In the genomic region with DNA sequence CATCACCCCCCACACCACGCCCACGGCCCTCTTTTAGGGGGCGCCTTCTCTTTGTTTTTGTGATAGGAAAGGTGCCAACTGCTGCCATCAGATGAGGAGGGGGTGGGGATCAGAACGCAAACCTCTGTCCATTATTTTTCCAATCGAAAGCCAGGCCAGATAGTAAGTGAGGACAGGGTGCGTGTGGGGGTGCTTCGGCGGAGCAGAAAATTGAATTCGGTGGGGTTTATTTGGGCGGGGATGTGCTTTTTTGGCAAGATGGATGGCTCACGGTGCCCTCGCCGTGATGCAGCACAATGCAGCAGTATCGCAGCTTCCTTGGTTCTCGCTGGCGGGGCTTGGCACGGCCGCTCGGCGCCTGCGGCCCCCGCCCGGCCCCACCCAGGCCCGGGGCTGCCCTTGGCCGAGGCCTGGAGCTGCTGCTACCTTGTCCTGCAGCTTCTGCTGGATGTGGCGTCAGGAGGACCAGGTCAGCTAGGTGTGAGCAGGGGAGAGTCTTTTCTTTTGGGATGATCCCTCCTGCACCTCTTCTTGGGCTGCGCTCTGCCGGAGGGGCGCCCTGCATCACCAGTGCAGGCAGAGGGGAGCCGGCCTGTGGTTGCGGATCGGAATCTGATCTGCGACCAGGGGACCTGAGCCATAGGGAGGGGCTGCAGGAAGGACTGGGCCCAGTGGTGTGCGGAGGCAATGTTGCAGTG, we compare ENCODE assay signal across 1 cellular context.
TF ChIP-seq lines count a peak whose summit lies in the region.

No MANE protein-coding gene starts in this region.

TF ChIP-seq in GM23338, 12 proteins besides CTCF, POLR2A, EP300 and RAD21:
- TF ChIP-seq, protein P1, sequence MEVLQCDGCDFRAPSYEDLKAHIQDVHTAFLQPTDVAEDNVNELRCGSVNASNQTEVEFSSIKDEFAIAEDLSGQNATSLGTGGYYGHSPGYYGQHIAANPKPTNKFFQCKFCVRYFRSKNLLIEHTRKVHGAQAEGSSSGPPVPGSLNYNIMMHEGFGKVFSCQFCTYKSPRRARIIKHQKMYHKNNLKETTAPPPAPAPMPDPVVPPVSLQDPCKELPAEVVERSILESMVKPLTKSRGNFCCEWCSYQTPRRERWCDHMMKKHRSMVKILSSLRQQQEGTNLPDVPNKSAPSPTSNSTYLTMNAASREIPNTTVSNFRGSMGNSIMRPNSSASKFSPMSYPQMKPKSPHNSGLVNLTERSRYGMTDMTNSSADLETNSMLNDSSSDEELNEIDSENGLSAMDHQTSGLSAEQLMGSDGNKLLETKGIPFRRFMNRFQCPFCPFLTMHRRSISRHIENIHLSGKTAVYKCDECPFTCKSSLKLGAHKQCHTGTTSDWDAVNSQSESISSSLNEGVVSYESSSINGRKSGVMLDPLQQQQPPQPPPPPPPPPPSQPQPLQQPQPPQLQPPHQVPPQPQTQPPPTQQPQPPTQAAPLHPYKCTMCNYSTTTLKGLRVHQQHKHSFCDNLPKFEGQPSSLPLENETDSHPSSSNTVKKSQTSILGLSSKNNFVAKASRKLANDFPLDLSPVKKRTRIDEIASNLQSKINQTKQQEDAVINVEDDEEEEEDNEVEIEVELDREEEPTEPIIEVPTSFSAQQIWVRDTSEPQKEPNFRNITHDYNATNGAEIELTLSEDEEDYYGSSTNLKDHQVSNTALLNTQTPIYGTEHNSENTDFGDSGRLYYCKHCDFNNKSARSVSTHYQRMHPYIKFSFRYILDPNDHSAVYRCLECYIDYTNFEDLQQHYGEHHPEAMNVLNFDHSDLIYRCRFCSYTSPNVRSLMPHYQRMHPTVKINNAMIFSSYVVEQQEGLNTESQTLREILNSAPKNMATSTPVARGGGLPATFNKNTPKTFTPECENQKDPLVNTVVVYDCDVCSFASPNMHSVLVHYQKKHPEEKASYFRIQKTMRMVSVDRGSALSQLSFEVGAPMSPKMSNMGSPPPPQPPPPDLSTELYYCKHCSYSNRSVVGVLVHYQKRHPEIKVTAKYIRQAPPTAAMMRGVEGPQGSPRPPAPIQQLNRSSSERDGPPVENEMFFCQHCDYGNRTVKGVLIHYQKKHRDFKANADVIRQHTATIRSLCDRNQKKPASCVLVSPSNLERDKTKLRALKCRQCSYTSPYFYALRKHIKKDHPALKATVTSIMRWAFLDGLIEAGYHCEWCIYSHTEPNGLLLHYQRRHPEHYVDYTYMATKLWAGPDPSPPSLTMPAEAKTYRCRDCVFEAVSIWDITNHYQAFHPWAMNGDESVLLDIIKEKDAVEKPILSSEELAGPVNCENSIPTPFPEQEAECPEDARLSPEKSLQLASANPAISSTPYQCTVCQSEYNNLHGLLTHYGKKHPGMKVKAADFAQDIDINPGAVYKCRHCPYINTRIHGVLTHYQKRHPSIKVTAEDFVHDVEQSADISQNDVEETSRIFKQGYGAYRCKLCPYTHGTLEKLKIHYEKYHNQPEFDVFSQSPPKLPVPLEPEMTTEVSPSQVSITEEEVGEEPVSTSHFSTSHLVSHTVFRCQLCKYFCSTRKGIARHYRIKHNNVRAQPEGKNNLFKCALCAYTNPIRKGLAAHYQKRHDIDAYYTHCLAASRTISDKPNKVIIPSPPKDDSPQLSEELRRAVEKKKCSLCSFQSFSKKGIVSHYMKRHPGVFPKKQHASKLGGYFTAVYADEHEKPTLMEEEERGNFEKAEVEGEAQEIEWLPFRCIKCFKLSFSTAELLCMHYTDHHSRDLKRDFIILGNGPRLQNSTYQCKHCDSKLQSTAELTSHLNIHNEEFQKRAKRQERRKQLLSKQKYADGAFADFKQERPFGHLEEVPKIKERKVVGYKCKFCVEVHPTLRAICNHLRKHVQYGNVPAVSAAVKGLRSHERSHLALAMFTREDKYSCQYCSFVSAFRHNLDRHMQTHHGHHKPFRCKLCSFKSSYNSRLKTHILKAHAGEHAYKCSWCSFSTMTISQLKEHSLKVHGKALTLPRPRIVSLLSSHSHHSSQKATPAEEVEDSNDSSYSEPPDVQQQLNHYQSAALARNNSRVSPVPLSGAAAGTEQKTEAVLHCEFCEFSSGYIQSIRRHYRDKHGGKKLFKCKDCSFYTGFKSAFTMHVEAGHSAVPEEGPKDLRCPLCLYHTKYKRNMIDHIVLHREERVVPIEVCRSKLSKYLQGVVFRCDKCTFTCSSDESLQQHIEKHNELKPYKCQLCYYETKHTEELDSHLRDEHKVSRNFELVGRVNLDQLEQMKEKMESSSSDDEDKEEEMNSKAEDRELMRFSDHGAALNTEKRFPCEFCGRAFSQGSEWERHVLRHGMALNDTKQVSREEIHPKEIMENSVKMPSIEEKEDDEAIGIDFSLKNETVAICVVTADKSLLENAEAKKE (CRISPR knock-in tag; IDR thresholded peaks at IDR 0.05) = no peak
- no peak for TF ChIP-seq EZH2phosphoT487 (IDR thresholded peaks at IDR 0.05; ENCODE audit: unreplicated experiment)
- TF ChIP-seq ZNF114 (CRISPR knock-in tag; IDR thresholded peaks at IDR 0.05) = no peak
- TF ChIP-seq, protein P2, sequence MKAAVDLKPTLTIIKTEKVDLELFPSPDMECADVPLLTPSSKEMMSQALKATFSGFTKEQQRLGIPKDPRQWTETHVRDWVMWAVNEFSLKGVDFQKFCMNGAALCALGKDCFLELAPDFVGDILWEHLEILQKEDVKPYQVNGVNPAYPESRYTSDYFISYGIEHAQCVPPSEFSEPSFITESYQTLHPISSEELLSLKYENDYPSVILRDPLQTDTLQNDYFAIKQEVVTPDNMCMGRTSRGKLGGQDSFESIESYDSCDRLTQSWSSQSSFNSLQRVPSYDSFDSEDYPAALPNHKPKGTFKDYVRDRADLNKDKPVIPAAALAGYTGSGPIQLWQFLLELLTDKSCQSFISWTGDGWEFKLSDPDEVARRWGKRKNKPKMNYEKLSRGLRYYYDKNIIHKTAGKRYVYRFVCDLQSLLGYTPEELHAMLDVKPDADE (IDR thresholded peaks at IDR 0.05) = no peak
- TF ChIP-seq, protein P3, sequence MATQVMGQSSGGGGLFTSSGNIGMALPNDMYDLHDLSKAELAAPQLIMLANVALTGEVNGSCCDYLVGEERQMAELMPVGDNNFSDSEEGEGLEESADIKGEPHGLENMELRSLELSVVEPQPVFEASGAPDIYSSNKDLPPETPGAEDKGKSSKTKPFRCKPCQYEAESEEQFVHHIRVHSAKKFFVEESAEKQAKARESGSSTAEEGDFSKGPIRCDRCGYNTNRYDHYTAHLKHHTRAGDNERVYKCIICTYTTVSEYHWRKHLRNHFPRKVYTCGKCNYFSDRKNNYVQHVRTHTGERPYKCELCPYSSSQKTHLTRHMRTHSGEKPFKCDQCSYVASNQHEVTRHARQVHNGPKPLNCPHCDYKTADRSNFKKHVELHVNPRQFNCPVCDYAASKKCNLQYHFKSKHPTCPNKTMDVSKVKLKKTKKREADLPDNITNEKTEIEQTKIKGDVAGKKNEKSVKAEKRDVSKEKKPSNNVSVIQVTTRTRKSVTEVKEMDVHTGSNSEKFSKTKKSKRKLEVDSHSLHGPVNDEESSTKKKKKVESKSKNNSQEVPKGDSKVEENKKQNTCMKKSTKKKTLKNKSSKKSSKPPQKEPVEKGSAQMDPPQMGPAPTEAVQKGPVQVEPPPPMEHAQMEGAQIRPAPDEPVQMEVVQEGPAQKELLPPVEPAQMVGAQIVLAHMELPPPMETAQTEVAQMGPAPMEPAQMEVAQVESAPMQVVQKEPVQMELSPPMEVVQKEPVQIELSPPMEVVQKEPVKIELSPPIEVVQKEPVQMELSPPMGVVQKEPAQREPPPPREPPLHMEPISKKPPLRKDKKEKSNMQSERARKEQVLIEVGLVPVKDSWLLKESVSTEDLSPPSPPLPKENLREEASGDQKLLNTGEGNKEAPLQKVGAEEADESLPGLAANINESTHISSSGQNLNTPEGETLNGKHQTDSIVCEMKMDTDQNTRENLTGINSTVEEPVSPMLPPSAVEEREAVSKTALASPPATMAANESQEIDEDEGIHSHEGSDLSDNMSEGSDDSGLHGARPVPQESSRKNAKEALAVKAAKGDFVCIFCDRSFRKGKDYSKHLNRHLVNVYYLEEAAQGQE (IDR thresholded peaks at IDR 0.05; ENCODE audit: unreplicated experiment) = no peak
- TF ChIP-seq ZNF331 (CRISPR knock-in tag; IDR thresholded peaks at IDR 0.05; ENCODE audit: low read depth) = no peak
- no peak for TF ChIP-seq JUNB (IDR thresholded peaks at IDR 0.05; ENCODE audit: unreplicated experiment)
- TF ChIP-seq POLR2AphosphoS5 (IDR thresholded peaks at IDR 0.05; ENCODE audit: low read depth) = no peak; the same call in none of the 2 replicates
- no peak for TF ChIP-seq NANOG (IDR thresholded peaks at IDR 0.05; ENCODE audit: borderline replicate concordance)
